Comparison of ENCODE assay signal across 26 cellular contexts in genomic region chr21:31276663-31277062, GRCh38.
DNase-seq lines count a peak whose midpoint lies in the region; ATAC-seq, FAIRE-seq and TF ChIP-seq lines count a peak whose summit lies in the region.
"Had no signal": no experiment of that assay in that cellular context is flagged by ENCODE, and none has a peak within 500 bp of the region (broad histone marks: within the 10 kb centered on the region; RNA-seq: fewer than 3 reads in every experiment).

No MANE protein-coding gene starts in this region.

- H3K23me2 ChIP-seq in H1 (ENCODE audit: low read depth, low read length), result peaks cover 2% of the 10 kb centered on the region; the same call in 1 of the 2 replicates

- H3K9me3 Mint-ChIP-seq in WTC11 (peaks cover 9% of the 10 kb centered on the region), nephron progenitor cell (peaks cover 14% of the 10 kb centered on the region), T-cell (peaks cover 0 to 7% (median 6%) of the 10 kb centered on the region in 3 donors), MCF 10A (ENCODE audit: unreplicated experiment) (peaks cover 4% of the 10 kb centered on the region)

- no peak overlapping the region for H3K23ac ChIP-seq in H1 (ENCODE audit: insufficient read length)

- H4K20me1 ChIP-seq in H1 (replicated peaks in 1 of 2; ENCODE audit: control insufficient read depth in 1 of 2, insufficient read depth in 2 of 2, low read length in 2 of 2), result peaks cover 0 to 2% of the 10 kb centered on the region in 2 experiments
- H4K20me1 ChIP-seq: BLaER1 treated with 17β-estradiol and CSF1 and Interleukin-3, amounts not matched to agents 10 nM and 100 nM had no signal

- no peak overlapping the region for H2BK20ac ChIP-seq in H1 (ENCODE audit: low read length)

- 0 out of 2 replicates have a peak overlapping the region, but pooled peaks have one; percentile 32 for H2BK12ac ChIP-seq in H1 (ENCODE audit: low read depth, low read length)

- TF ChIP-seq RAD21 in H1 (IDR thresholded peaks at IDR 0.05 in 1 of 2, conservative IDR thresholded peaks at IDR 0.05 in 1 of 2; ENCODE audit: low read depth in 2 of 2, low read length in 2 of 2), result no peak

- no peaks in the 10 kb centered on the region for H3K36me3 ChIP-seq in H1 (ENCODE audit: control insufficient read depth in 2 of 4, insufficient read depth in 4 of 4, low read length in 3 of 4)
- H3K36me3 ChIP-seq: BE2C had no signal

- no peak overlapping the region for H3K27ac ChIP-seq in H1 (ENCODE audit: low read depth, low read length)
- H3K27ac ChIP-seq: A549; BLaER1 treated with 17β-estradiol and CSF1 and Interleukin-3, amounts not matched to agents 10 nM and 100 nM had no signal

- intact Hi-C loops in MCF 10A (cut with micrococcal nuclease), result no loop called here

- no peaks in the 10 kb centered on the region for H3K79me2 ChIP-seq in H1 (ENCODE audit: control insufficient read depth in 1 of 2, insufficient read depth in 2 of 2, low read length in 2 of 2)

- no peak; the same call in 1 of the 2 replicates for ATAC-seq in WTC11
- ATAC-seq in T-cell (replicated peaks in 1 of 4), result no peak
- ATAC-seq: A549 had no signal

- no TSS peak for BruUV-seq in MCF 10A (replicated peaks; lab: Mats Ljungman, UMichigan)

- CTCF ChIA-PET in WTC11 (lab: Charles Lee), result interaction anchor here (0.5 kb wide), 1 partner anchor 34 kb away, joined by 3 read pairs; no protein-coding TSS in a partner anchor
- CTCF ChIA-PET in H1 (lab: Charles Lee; ENCODE audit: partially characterized antibody), result interaction anchor here (1.2 kb wide), 1 partner anchor 13 kb away, joined by 4 read pairs; no protein-coding TSS in a partner anchor
- CTCF ChIA-PET in T-cell (lab: Charles Lee), result no interaction called here
- CTCF ChIA-PET in MCF 10A (lab: Yijun Ruan, JAX), result no interaction called here

- no peaks in the 10 kb centered on the region for H3K27me3 ChIP-seq in H1 (replicated peaks in 1 of 4; ENCODE audit: control insufficient read depth in 3 of 4, extremely low read depth in 1 of 4, insufficient read depth in 3 of 4, low read length in 3 of 4)
- H3K27me3 ChIP-seq: BE2C; BLaER1 treated with 17β-estradiol and CSF1 and Interleukin-3, amounts not matched to agents 10 nM and 100 nM had no signal

- no peak overlapping the region for H3K4me2 ChIP-seq in H1 (ENCODE audit: insufficient read depth in 1 of 2, low read depth in 2 of 2, low read length in 2 of 2)
- H3K4me2 ChIP-seq: A549; BLaER1 treated with 17β-estradiol and CSF1 and Interleukin-3, amounts not matched to agents 10 nM and 100 nM had no signal

- H3K14ac ChIP-seq in H1 (ENCODE audit: insufficient read length), result no peak overlapping the region

- TF ChIP-seq EP300 in H1 (IDR thresholded peaks at IDR 0.05; ENCODE audit: borderline replicate concordance in 1 of 2, low read depth in 2 of 2, low read length in 2 of 2), result no peak

- H3K4me1 ChIP-seq in H1 (replicated peaks in 1 of 4; ENCODE audit: control insufficient read depth in 3 of 4, insufficient read depth in 4 of 4, low read length in 3 of 4), result peaks cover 0 to 14% (median 5%) of the 10 kb centered on the region in 4 experiments; a peak in 6 of 7 replicates
- H3K4me1 ChIP-seq: A549, BE2C had no signal

- H3K56ac ChIP-seq in H1 (replicated peaks; ENCODE audit: insufficient read length, low read depth, low read length), result no peak overlapping the region

- no peak overlapping the region for H4K8ac ChIP-seq in H1 (ENCODE audit: extremely low read depth, insufficient read depth, low read length)

- no peak overlapping the region for H3K4me3 ChIP-seq in H1 (ENCODE audit: extremely low read depth in 1 of 4, insufficient read depth in 2 of 4, low read depth in 3 of 4, low read length in 4 of 4)
- H3K4me3 ChIP-seq: A549; BLaER1 treated with 17β-estradiol and CSF1 and Interleukin-3, amounts not matched to agents 10 nM and 100 nM had no signal

- no peak overlapping the region for H2BK120ac ChIP-seq in H1 (replicated peaks; ENCODE audit: low read depth, low read length)

- H2AK5ac ChIP-seq in H1 (ENCODE audit: low read depth, low read length), result no peak overlapping the region

- WGBS in H1 (ENCODE audit: extremely low coverage in 1 of 2, insufficient coverage in 1 of 2, insufficient read length in 1 of 2, insufficient replicate concordance in 2 of 2, low coverage in 1 of 2, low lambda C conversion rate in 2 of 2, missing lambda C conversion rate in 1 of 2), 2 experiments, result 84% methylated on average over 7 of the region's 7 CpGs; no CpG with 5 or more reads in 1 of the 2 experiments

- peak overlapping the region; percentile 50 for H3K27ac Mint-ChIP-seq in WTC11
- H3K27ac Mint-ChIP-seq in nephron progenitor cell, result peak overlapping the region; percentile 92
- H3K27ac Mint-ChIP-seq in T-cell, result no peak overlapping the region
- H3K27ac Mint-ChIP-seq in MCF 10A (ENCODE audit: low read depth, unreplicated experiment), result no peak overlapping the region
- H3K27ac Mint-ChIP-seq: CD4-positive, alpha-beta T cell; CD8-positive, alpha-beta memory T cell had no signal

- no peak overlapping the region for H3K4me3 Mint-ChIP-seq in WTC11
- no peak overlapping the region for H3K4me3 Mint-ChIP-seq in nephron progenitor cell
- no peak overlapping the region for H3K4me3 Mint-ChIP-seq in T-cell
- no peak overlapping the region for H3K4me3 Mint-ChIP-seq in MCF 10A (ENCODE audit: unreplicated experiment)
- H3K4me3 Mint-ChIP-seq: CD14-positive monocyte; CD4-positive, alpha-beta T cell; CD8-positive, alpha-beta memory T cell had no signal

- H4K91ac ChIP-seq in H1 (replicated peaks; ENCODE audit: insufficient read length, low read length), result no peak overlapping the region

- FAIRE-seq in H1 (lab: Jason Lieb, UNC), result no peak
- FAIRE-seq: A549, D721Med, GM12891, GM18507 had no signal

- no peak overlapping the region for H4K5ac ChIP-seq in H1 (ENCODE audit: insufficient read length, low read depth, low read length)

- H2BK15ac ChIP-seq in H1 (ENCODE audit: low read length), result no peak overlapping the region

- H3K9me3 ChIP-seq in H1 (ENCODE audit: insufficient read depth in 2 of 2, low read depth in 1 of 2, low read length in 1 of 2), result no peaks in the 10 kb centered on the region
- H3K9me3 ChIP-seq: A549, BE2C had no signal

- H3K18ac ChIP-seq in H1 (ENCODE audit: extremely low read depth, low read length), result no peak overlapping the region

- H3K4ac ChIP-seq in H1 (replicated peaks; ENCODE audit: insufficient read length, low read depth, low read length), result no peak overlapping the region

- H3K27me3 Mint-ChIP-seq in WTC11 (ENCODE audit: low read depth) (no peaks in the 10 kb centered on the region), nephron progenitor cell (ENCODE audit: low read depth, poor library complexity) (peaks cover 2% of the 10 kb centered on the region), T-cell (no peaks in the 10 kb centered on the region), MCF 10A (ENCODE audit: insufficient read depth, unreplicated experiment) (no peaks in the 10 kb centered on the region)
- H3K27me3 Mint-ChIP-seq: CD4-positive, alpha-beta T cell; CD8-positive, alpha-beta memory T cell had no signal

- in situ Hi-C loops in G401 (cut with HindIII; ENCODE audit: low sequenced_read_pairs), result no loop called here

- TF ChIP-seq CTCF in WTC11 (IDR thresholded peaks at IDR 0.05), result no peak
- TF ChIP-seq CTCF in H1 (IDR thresholded peaks at IDR 0.05; ENCODE audit: control extremely low read depth in 1 of 3, insufficient read depth in 1 of 3, low read depth in 1 of 3, low read length in 3 of 3), result no peak
- TF ChIP-seq CTCF in nephron progenitor cell (IDR thresholded peaks at IDR 0.05), result no peak
- no peak for TF ChIP-seq CTCF in MCF 10A (IDR thresholded peaks at IDR 0.05; ENCODE audit: unreplicated experiment)

- peak; percentile 84 for DNase-seq in G401 (ENCODE audit: low spot score)
- DNase-seq in WTC11 (ENCODE audit: low spot score), result no peak
- DNase-seq in H1 (ENCODE audit: low read depth in 1 of 2, low spot score in 2 of 2), result no peak
- DNase-seq in nephron progenitor cell, result no peak
- no peak for DNase-seq in T-cell
- no peak for DNase-seq in MCF 10A (ENCODE audit: unreplicated experiment)
- no peak for DNase-seq in HuH-7 (ENCODE audit: low spot score)
- DNase-seq: 8988T; ACHN; AML-193; BE2C; CD4-positive, alpha-beta T cell; CD8-positive, alpha-beta memory T cell; DMS 273 treated with DMSO at 0.1 percent for 48 hours; DMS79; EL; GF-D8; GOT3; H7; HCEC 1CT had no signal

- H3K36me3 Mint-ChIP-seq in WTC11 (peaks cover 3% of the 10 kb centered on the region; the same call in 1 of the 2 replicates), nephron progenitor cell (ENCODE audit: low read depth) (peaks cover 54% of the 10 kb centered on the region), T-cell (no peaks in the 10 kb centered on the region), MCF 10A (ENCODE audit: insufficient read depth, unreplicated experiment) (no peaks in the 10 kb centered on the region)

- peaks cover 42% of the 10 kb centered on the region for H3K4me1 Mint-ChIP-seq in WTC11
- peaks cover 6% of the 10 kb centered on the region for H3K4me1 Mint-ChIP-seq in nephron progenitor cell
- H3K4me1 Mint-ChIP-seq in T-cell, result peaks cover 11 to 19% (median 17%) of the 10 kb centered on the region in 3 donors
- H3K4me1 Mint-ChIP-seq in MCF 10A (ENCODE audit: insufficient read depth, unreplicated experiment), result peaks cover 12% of the 10 kb centered on the region

- H3K9ac ChIP-seq in H1 (replicated peaks in 1 of 4; ENCODE audit: extremely low read depth in 1 of 4, low read depth in 3 of 4, low read length in 3 of 4), result no peak overlapping the region
- H3K9ac ChIP-seq: BLaER1 treated with 17β-estradiol and CSF1 and Interleukin-3, amounts not matched to agents 10 nM and 100 nM had no signal

- peak overlapping the region; percentile 49; the same call in 1 of the 2 replicates for H2BK5ac ChIP-seq in H1 (ENCODE audit: low read depth, low read length)

- no peak overlapping the region for H2AFZ ChIP-seq in H1 (ENCODE audit: low read length)

- TF ChIP-seq POLR2A in H1 (IDR thresholded peaks at IDR 0.05; ENCODE audit: control extremely low read depth in 1 of 2, low read depth in 2 of 2, low read length in 2 of 2), result no peak

- no peaks in the 10 kb centered on the region for H3K79me1 ChIP-seq in H1 (ENCODE audit: low read depth, low read length)

- POLR2A ChIA-PET in WTC11 (lab: Charles Lee) (no interaction called here), H1 (lab: Charles Lee; ENCODE audit: partially characterized antibody) (interaction anchor here (1.4 kb wide), 1 partner anchor 9 kb away, joined by 3 read pairs; no protein-coding TSS in a partner anchor), T-cell (lab: Charles Lee) (no interaction called here), MCF 10A (lab: Yijun Ruan, JAX) (no interaction called here)

TF ChIP-seq in H1, 55 proteins besides CTCF, POLR2A, EP300 and RAD21 (continues in another document):
- no peak for TF ChIP-seq ASH2L (IDR thresholded peaks at IDR 0.05; ENCODE audit: low read length)
- TF ChIP-seq RBBP5 (IDR thresholded peaks at IDR 0.05; ENCODE audit: borderline replicate concordance, low read depth, low read length), result no peak
- TF ChIP-seq EGR1 (IDR thresholded peaks at IDR 0.05; ENCODE audit: borderline replicate concordance, low read depth, low read length), result no peak
- TF ChIP-seq CREB1 (IDR thresholded peaks at IDR 0.05), result no peak
- TF ChIP-seq, protein P1, sequence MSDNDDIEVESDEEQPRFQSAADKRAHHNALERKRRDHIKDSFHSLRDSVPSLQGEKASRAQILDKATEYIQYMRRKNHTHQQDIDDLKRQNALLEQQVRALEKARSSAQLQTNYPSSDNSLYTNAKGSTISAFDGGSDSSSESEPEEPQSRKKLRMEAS (IDR thresholded peaks at IDR 0.05), result no peak

Comparison
In these comparisons a context has a peak if more than half of its experiments do, and no peak if none do; other contexts are left out.
1. H3K27ac Mint-ChIP-seq: peak in WTC11 (single experiment) and nephron progenitor cell (single experiment); none in T-cell (0 of 2) and MCF 10A (single experiment).
2. CTCF ChIA-PET loops: an anchor here in WTC11 (0.5 kb wide) and H1 (1.2 kb wide); none called in T-cell and MCF 10A.